19 cellular contexts compared by ENCODE assay signal in genomic region chr2:2523395-2524339, GRCh38.
A peak's percentile ranks its signal among the peaks of the same experiment; 100 is the strongest.
DNase-seq lines count a peak whose midpoint lies in the region; ATAC-seq and TF ChIP-seq lines count a peak whose summit lies in the region.
"Had no signal": no experiment of that assay in that cellular context is flagged by ENCODE, and none has a peak within 500 bp of the region (broad histone marks: within the 10 kb centered on the region; RNA-seq: fewer than 3 reads in every experiment).

No MANE protein-coding gene starts in this region.

- no peak for TF ChIP-seq POLR2A in right lobe of liver (IDR thresholded peaks at IDR 0.05)

- H3K27ac Mint-ChIP-seq in activated naive CD4-positive, alpha-beta T cell treated with anti-CD3 and anti-CD28 coated beads, Interleukin-2, amount 50 U/mL, for 72 hours: no peak overlapping the region
- H3K27ac Mint-ChIP-seq: CD8-positive, alpha-beta T cell had no signal

- ATAC-seq in Right ventricle myocardium inferior (peak; percentile 53), right lobe of liver (no peak), GM19023 (IDR thresholded peaks at IDR 0.05; ENCODE audit: unreplicated experiment) (no peak)
- no peak for ATAC-seq in activated naive CD4-positive, alpha-beta T cell treated with anti-CD3 and anti-CD28 coated beads, Interleukin-2, amount 50 U/mL, for 72 hours
- ATAC-seq: CD8-positive, alpha-beta T cell had no signal

- H3K4me1 ChIP-seq in right atrium auricular region: peaks cover 0 to 5% of the 10 kb centered on the region in 2 donors
- H3K4me1 ChIP-seq in right lobe of liver: no peaks in the 10 kb centered on the region
- H3K4me1 ChIP-seq: BLaER1, HAP-1 had no signal

- 43% methylated on average over 7 of the region's 7 CpGs for WGBS in right lobe of liver (ENCODE audit: insufficient coverage, low coverage, low lambda C conversion rate, missing lambda C conversion rate)

- H3K9me3 ChIP-seq in right atrium auricular region (no peaks in the 10 kb centered on the region), right lobe of liver (no peaks in the 10 kb centered on the region)
- H3K9me3 ChIP-seq: BLaER1 had no signal

- no peak overlapping the region for H3K27ac ChIP-seq in right atrium auricular region
- peak overlapping the region; percentile 66 for H3K27ac ChIP-seq in cingulate gyrus (ENCODE audit: low read depth, low read length)
- H3K27ac ChIP-seq in right lobe of liver: no peak overlapping the region
- H3K27ac ChIP-seq: BLaER1 had no signal

- intact Hi-C loops in Right ventricle myocardium inferior (cut with DNase I): no loop called here
- intact Hi-C loops in right lobe of liver (cut with DNase I): no loop called here

- H3K27me3 ChIP-seq in right atrium auricular region (no peaks in the 10 kb centered on the region), right lobe of liver (no peaks in the 10 kb centered on the region)
- H3K27me3 ChIP-seq: BLaER1 had no signal

- H3K36me3 ChIP-seq in right atrium auricular region: no peaks in the 10 kb centered on the region
- H3K36me3 ChIP-seq in right lobe of liver: no peaks in the 10 kb centered on the region
- H3K36me3 ChIP-seq: BLaER1, HAP-1 had no signal

- peaks cover 0 to 9% of the 10 kb centered on the region in 2 donors for H3K9me3 Mint-ChIP-seq in activated naive CD4-positive, alpha-beta T cell treated with anti-CD3 and anti-CD28 coated beads, Interleukin-2, amount 50 U/mL, for 72 hours
- H3K9me3 Mint-ChIP-seq: CD8-positive, alpha-beta T cell had no signal

- no peaks in the 10 kb centered on the region for H3K36me3 Mint-ChIP-seq in activated naive CD4-positive, alpha-beta T cell treated with anti-CD3 and anti-CD28 coated beads, Interleukin-2, amount 50 U/mL, for 72 hours
- H3K36me3 Mint-ChIP-seq: CD8-positive, alpha-beta T cell had no signal

- no peak for TF ChIP-seq CTCF in right atrium auricular region (IDR thresholded peaks at IDR 0.05)
- no peak for TF ChIP-seq CTCF in right lobe of liver (IDR thresholded peaks at IDR 0.05)

- H3K4me3 ChIP-seq in right atrium auricular region (no peak overlapping the region), right lobe of liver (no peak overlapping the region)
- H3K4me3 ChIP-seq: BLaER1, HAP-1 had no signal

- DNase-seq in Right ventricle myocardium inferior (ENCODE audit: missing footprints) (no peak), right atrium auricular region (ENCODE audit: low spot score) (no peak), occipital lobe (lab: John Stamatoyannopoulos, UW) (peak; percentile 45), superior temporal gyrus (ENCODE audit: extremely low spot score) (peak; percentile 47), right lobe of liver (no peak)
- no peak for DNase-seq in activated naive CD4-positive, alpha-beta T cell treated with anti-CD3 and anti-CD28 coated beads, Interleukin-2, amount 50 U/mL, for 72 hours (ENCODE audit: low spot score in 2 of 2)
- DNase-seq: 8988T; CD8-positive, alpha-beta T cell; DMS79; NCI-H2029; NCI-H2171 treated with DMSO at 0.1 percent for 48 hours; NCI-H446 treated with DMSO at 0.1 percent for 48 hours; NK-92 treated with Interleukin-12 subunit alpha and Interleukin-12 subunit beta, amount 100 ng/mL, for 24 hours; OCI-M1; RPMI8226 had no signal

Comparison
In these comparisons a context has a peak if more than half of its experiments do, and no peak if none do; other contexts are left out.
1. DNase-seq: peak in occipital lobe (single experiment) and superior temporal gyrus (single experiment); none in Right ventricle myocardium inferior (single experiment), right atrium auricular region (single experiment), right lobe of liver (0 of 3) and activated naive CD4-positive, alpha-beta T cell treated with anti-CD3 and anti-CD28 coated beads, Interleukin-2, amount 50 U/mL, for 72 hours (0 of 2).